Comparison of ENCODE assay signal across 25 cellular contexts in genomic region chr5:109697339-109697738, GRCh38. TPM values are rescaled to one million over a fixed set of nuclear protein-coding genes. Genes with fewer than 3 reads are reported as not detected.
DNase-seq lines count a peak whose midpoint lies in the region; ATAC-seq, FAIRE-seq and TF ChIP-seq lines count a peak whose summit lies in the region.
"Had no signal": no experiment of that assay in that cellular context is flagged by ENCODE, and none has a peak within 500 bp of the region (broad histone marks: within the 10 kb centered on the region; RNA-seq: fewer than 3 reads in every experiment).

No MANE protein-coding gene starts in this region.

- POLR2A ChIA-PET in HepG2 (lab: Yijun Ruan, JAX), result no interaction called here

- H3K27ac ChIP-seq in HepG2 (ENCODE audit: extremely low read length, insufficient read depth, low read length), result no peak overlapping the region
- no peak overlapping the region for H3K27ac ChIP-seq in right lobe of liver
- H3K27ac ChIP-seq in SJCRH30, result peak overlapping the region; percentile 31
- no peak overlapping the region for H3K27ac ChIP-seq in colonic mucosa
- H3K27ac ChIP-seq in heart left ventricle, result no peak overlapping the region
- H3K27ac ChIP-seq: C4-2B had no signal

- TF ChIP-seq POLR2A in HepG2 (IDR thresholded peaks at IDR 0.05; ENCODE audit: insufficient read depth in 1 of 2, low read depth in 2 of 2, low read length in 2 of 2) (no peak), right lobe of liver (IDR thresholded peaks at IDR 0.05) (no peak), heart left ventricle (IDR thresholded peaks at IDR 0.05) (no peak)

- H3K4me3 ChIP-seq in HepG2 (replicated peaks in 1 of 3; ENCODE audit: insufficient read depth in 1 of 3, low read depth in 2 of 3, low read length in 3 of 3) (no peak overlapping the region), right lobe of liver (no peak overlapping the region), SJCRH30 (no peak overlapping the region), colonic mucosa (no peak overlapping the region), heart left ventricle (no peak overlapping the region)
- H3K4me3 ChIP-seq: lung had no signal

- H3K79me2 ChIP-seq in HepG2 (ENCODE audit: insufficient read depth, low read length), result peaks cover 99% of the 10 kb centered on the region

- BruUV-seq in HepG2 (replicated peaks; lab: Mats Ljungman, UMichigan), result no TSS peak

- H3K9ac ChIP-seq in HepG2 (ENCODE audit: insufficient read depth, low read depth, low read length) (no peak overlapping the region), colonic mucosa (ENCODE audit: low read depth in 2 of 2, low read length in 2 of 2) (no peak overlapping the region)

- H3K9me3 ChIP-seq in HepG2 (ENCODE audit: low read length) (no peaks in the 10 kb centered on the region), right lobe of liver (no peaks in the 10 kb centered on the region), SJCRH30 (replicated peaks) (no peaks in the 10 kb centered on the region; the same call in 1 of the 2 replicates), colonic mucosa (no peaks in the 10 kb centered on the region), heart left ventricle (no peaks in the 10 kb centered on the region)

- FAIRE-seq in HepG2 (lab: Jason Lieb, UNC), result no peak
- FAIRE-seq: frontal cortex, G401.6, kidney had no signal

- H3K4me2 ChIP-seq in HepG2 (ENCODE audit: low read depth, low read length), result no peak overlapping the region

- intact Hi-C loops in HepG2 (cut with micrococcal nuclease; ENCODE audit: unreplicated experiment) (no loop called here), right lobe of liver (cut with DNase I) (no loop called here), colonic mucosa (cut with DNase I) (no loop called here), heart left ventricle (cut with DNase I) (loop anchor here in 2 of 10 donors (10.0 kb wide), 2 partner anchors 47 to 407 kb away; no protein-coding TSS in a partner anchor)

- TF ChIP-seq CTCF in HepG2 (CRISPR knock-in tag; IDR thresholded peaks at IDR 0.05) (no peak), right lobe of liver (IDR thresholded peaks at IDR 0.05) (no peak), colonic mucosa (IDR thresholded peaks at IDR 0.05) (no peak), heart left ventricle (IDR thresholded peaks at IDR 0.05) (no peak)

- 94% methylated on average over 1 of the region's 1 CpG for WGBS in HepG2 (ENCODE audit: low lambda C conversion rate)
- WGBS in right lobe of liver (ENCODE audit: insufficient coverage, low coverage, low lambda C conversion rate, missing lambda C conversion rate), result 55% methylated on average over 1 of the region's 1 CpG
- 67 to 78% (median 76%) methylated on average over 1 of the region's 1 CpG for WGBS in heart left ventricle, 4 donors

- CTCF ChIA-PET in HepG2 (lab: Yijun Ruan, JAX; ENCODE audit: low intra/inter-chr PET ratio, low total read pairs), result no interaction called here

- DNase-seq in HepG2 (ENCODE audit: low spot score) (no peak), right lobe of liver (no peak), SJCRH30 (peak in 1 of 2 experiments; percentile 25), kidney tubule cell (ENCODE audit: low spot score) (peak; percentile 38), SW 1271 (lab: John Stamatoyannopoulos, UW) (no peak), colonic mucosa (no peak), heart left ventricle (no peak), activated gamma-delta T cell (lab: John Stamatoyannopoulos, UW) (no peak)
- DNase-seq: ACHN; activated CD4-positive, alpha-beta T cell treated with anti-CD3 and anti-CD28 coated beads for 4 hours; activated CD8-positive, alpha-beta memory T cell treated with anti-CD3 and anti-CD28 coated beads, Interleukin-2, amount 10 ng/mL, durations not matched to agents 7 days and 5 days; cerebellar nuclear complex; effector CD4-positive, alpha-beta T cell; KG1; kidney; NCI-H1694 treated with DMSO at 0.1 percent for 48 hours; NCI-H69; right cardiac atrium; T-helper 1 cell had no signal

- TF ChIP-seq EP300 in HepG2 (IDR thresholded peaks at IDR 0.05; ENCODE audit: low read depth in 2 of 2, low read length in 2 of 2) (no peak), HepG2 (CRISPR knock-in tag; IDR thresholded peaks at IDR 0.05; ENCODE audit: borderline replicate concordance) (no peak)

- ATAC-seq in HepG2 (no peak), right lobe of liver (no peak), heart left ventricle (no peak)
- ATAC-seq: activated CD8-positive, alpha-beta memory T cell treated with anti-CD3 and anti-CD28 coated beads, Interleukin-2, amount 10 ng/mL, durations not matched to agents 7 days and 5 days; activated naive CD4-positive, alpha-beta T cell treated with anti-CD3 and anti-CD28 coated beads, Interleukin-2, amount 50 U/mL, for 72 hours; right cardiac atrium; Right ventricle myocardium inferior had no signal

- peaks cover 0 to 2% of the 10 kb centered on the region in 2 experiments; a peak in 2 of 5 replicates for H3K36me3 ChIP-seq in HepG2 (replicated peaks in 1 of 2; ENCODE audit: control insufficient read depth in 1 of 2, insufficient read depth in 2 of 2, low read length in 2 of 2)
- H3K36me3 ChIP-seq in right lobe of liver, result no peaks in the 10 kb centered on the region
- H3K36me3 ChIP-seq in SJCRH30, result peaks cover 10% of the 10 kb centered on the region
- H3K36me3 ChIP-seq in colonic mucosa, result no peaks in the 10 kb centered on the region
- H3K36me3 ChIP-seq in heart left ventricle, result no peaks in the 10 kb centered on the region

- no peak overlapping the region for H2AFZ ChIP-seq in HepG2 (ENCODE audit: low read length)

- no peaks in the 10 kb centered on the region for H3K27me3 ChIP-seq in HepG2 (ENCODE audit: control insufficient read depth in 1 of 2, insufficient read depth in 2 of 2, low read length in 2 of 2)
- H3K27me3 ChIP-seq in right lobe of liver, result no peaks in the 10 kb centered on the region
- H3K27me3 ChIP-seq in SJCRH30, result no peaks in the 10 kb centered on the region
- no peaks in the 10 kb centered on the region for H3K27me3 ChIP-seq in colonic mucosa
- no peaks in the 10 kb centered on the region for H3K27me3 ChIP-seq in heart left ventricle

- in situ Hi-C loops in HepG2 (cut with HindIII; ENCODE audit: extremely low pct_ligation_motif_present, low pct_unique_long_range_greater_than_20kb), result loop anchor here (25.0 kb wide), 2 partner anchors 640 to 785 kb away; no protein-coding TSS in a partner anchor

- peaks cover 47% of the 10 kb centered on the region for H4K20me1 ChIP-seq in HepG2 (ENCODE audit: insufficient read depth, low read length)

- TF ChIP-seq RAD21 in HepG2 (CRISPR knock-in tag; IDR thresholded peaks at IDR 0.05), result no peak

- H3K4me1 ChIP-seq in HepG2 (ENCODE audit: insufficient read depth, low read length), result peaks cover 60% of the 10 kb centered on the region
- H3K4me1 ChIP-seq in right lobe of liver, result peaks cover 0 to 53% (median 21%) of the 10 kb centered on the region in 4 donors
- H3K4me1 ChIP-seq in SJCRH30, result peaks cover 10% of the 10 kb centered on the region
- peaks cover 2% of the 10 kb centered on the region for H3K4me1 ChIP-seq in colonic mucosa
- peaks cover 0 to 77% (median 17%) of the 10 kb centered on the region in 12 donors for H3K4me1 ChIP-seq in heart left ventricle

TF ChIP-seq in HepG2, 621 proteins besides CTCF, POLR2A, EP300 and RAD21:
- TF ChIP-seq MAFK (conservative IDR thresholded peaks at IDR 0.05 in 1 of 2, IDR thresholded peaks at IDR 0.05 in 1 of 2; ENCODE audit: low read length in 2 of 2) (peak; percentile 91 to 95), CBFB (CRISPR knock-in tag; IDR thresholded peaks at IDR 0.05) (no peak), MAFF (IDR thresholded peaks at IDR 0.05; ENCODE audit: low read depth, low read length) (peak; percentile 92)

RNA-seq across cellular contexts. Expression of gene MAN2A1, which starts 7.6 kb away (rescaled TPM):
- total RNA-seq in HepG2 (2016; rRNA removed; fragmentation: Illumina TruSeq; extraction: Trizol), result 55.0 and 80.5 TPM in 2 replicates
- 72.2 and 78.9 TPM in 2 replicates for total RNA-seq in HepG2 (2016; cell fraction: cytosol; rRNA removed; fragmentation: Illumina TruSeq; extraction: Trizol; ENCODE audit: low read depth)
- total RNA-seq in HepG2 (2016; cell fraction: insoluble cytoplasmic fraction; rRNA removed; fragmentation: Illumina TruSeq; extraction: Trizol), result 51.9 and 82.4 TPM in 2 replicates
- total RNA-seq in HepG2 (2016; cell fraction: membrane; rRNA removed; fragmentation: Illumina TruSeq; extraction: Trizol), result 32.4 and 37.5 TPM in 2 replicates
- 133 and 143 TPM in 2 replicates for total RNA-seq in HepG2 (2016; cell fraction: nucleus; rRNA removed; fragmentation: Illumina TruSeq; extraction: Trizol)
- 56.2 and 58.1 TPM in 2 replicates for polyA plus RNA-seq in HepG2 (2011; rRNA removed)
- polyA plus RNA-seq in HepG2 (2011; cell fraction: cytosol; rRNA removed), result 22.6 and 40.2 TPM in 2 replicates
- 28.0 and 37.9 TPM in 2 replicates for polyA plus RNA-seq in HepG2 (2011; cell fraction: nucleus; rRNA removed)
- polyA plus RNA-seq in HepG2 (2012), result 76.9 and 89.0 TPM in 2 replicates
- 1.9 and 2.2 TPM in 2 replicates for polyA plus RNA-seq in HepG2 (2016; cell fraction: cytosol; fragmentation: Illumina TruSeq; extraction: Trizol; ENCODE audit: low read depth)
- 28.4 and 30.3 TPM in 2 replicates for polyA plus RNA-seq in HepG2 (2016; cell fraction: insoluble cytoplasmic fraction; fragmentation: Illumina TruSeq; extraction: Trizol; ENCODE audit: low read depth)
- polyA plus RNA-seq in HepG2 (2016; cell fraction: membrane; fragmentation: Illumina TruSeq; extraction: Trizol; ENCODE audit: low read depth), result 5.1 and 6.9 TPM in 2 replicates
- polyA plus RNA-seq in HepG2 (2016; cell fraction: nucleus; fragmentation: Illumina TruSeq; extraction: Trizol; ENCODE audit: insufficient read depth, low read depth), result 91.6 and 95.2 TPM in 2 replicates
- 47.8 and 93.4 TPM in 2 replicates for polyA minus RNA-seq in HepG2 (2011; rRNA and poly(A)+ RNA removed; ENCODE audit: low replicate concordance)
- 110 and 149 TPM in 2 replicates for polyA minus RNA-seq in HepG2 (2011; cell fraction: cytosol; rRNA and poly(A)+ RNA removed)
- polyA minus RNA-seq in HepG2 (2011; cell fraction: nucleus; rRNA and poly(A)+ RNA removed), result 230 and 293 TPM in 2 replicates
- 10 to 100 TPM; 48.1 to 68.8 (median 61.9) TPM for total RNA-seq in right lobe of liver
- 40.8 and 45.8 TPM in 2 replicates for total RNA-seq in SJCRH30 (2014; rRNA removed; shearing (Covaris generic))
- total RNA-seq in colonic mucosa, result 100 to 1,000 TPM in 1 of 2 donors, 10 to 100 TPM in 1; 81.2 to 104 TPM
- total RNA-seq in heart left ventricle, result 10 to 100 TPM in 2 of 9 donors, 1 to 10 TPM in 7; 5.9 to 22.9 (median 8.5) TPM
- 1 to 10 TPM; 2.0 to 5.1 TPM for polyA plus RNA-seq in heart left ventricle
